1 cellular context compared by ENCODE assay signal in genomic region chr7:55335151-55335550, GRCh38.
TF ChIP-seq lines count a peak whose summit lies in the region.

No MANE protein-coding gene starts in this region.

TF ChIP-seq in HepG2, 621 proteins besides CTCF, POLR2A, EP300 and RAD21:
- no peak for TF ChIP-seq PATZ1 (CRISPR knock-in tag; IDR thresholded peaks at IDR 0.05)
- TF ChIP-seq PLRG1 (conservative IDR thresholded peaks at IDR 0.05): no peak
- no peak for TF ChIP-seq ETV6 (CRISPR knock-in tag; conservative IDR thresholded peaks at IDR 0.05)
- no peak for TF ChIP-seq ZNF205 (CRISPR knock-in tag; IDR thresholded peaks at IDR 0.05)
- TF ChIP-seq THAP7 (CRISPR knock-in tag; IDR thresholded peaks at IDR 0.05): no peak
- no peak for TF ChIP-seq ZBTB25 (CRISPR knock-in tag; IDR thresholded peaks at IDR 0.05)
- no peak for TF ChIP-seq SNRNP70 (IDR thresholded peaks at IDR 0.05; ENCODE audit: low read depth, low read length)
- TF ChIP-seq POLR2G (IDR thresholded peaks at IDR 0.05; ENCODE audit: low read depth, low read length): no peak
- TF ChIP-seq FOXO4 (CRISPR knock-in tag; conservative IDR thresholded peaks at IDR 0.05): no peak
- no peak for TF ChIP-seq ZNF781 (CRISPR knock-in tag; IDR thresholded peaks at IDR 0.05; ENCODE audit: borderline replicate concordance, not compliant biosample characterization)
- no peak for TF ChIP-seq RNF219 (CRISPR knock-in tag; IDR thresholded peaks at IDR 0.05)
- no peak for TF ChIP-seq E2F2 (CRISPR knock-in tag; IDR thresholded peaks at IDR 0.05; ENCODE audit: borderline replicate concordance)
- TF ChIP-seq ARNT2 (CRISPR knock-in tag; IDR thresholded peaks at IDR 0.05; ENCODE audit: low read depth): no peak
- no peak for TF ChIP-seq TBL1XR1 (IDR thresholded peaks at IDR 0.05; ENCODE audit: borderline replicate concordance, low read length, partially characterized antibody)
- TF ChIP-seq ZNF543 (CRISPR knock-in tag; IDR thresholded peaks at IDR 0.05): no peak
